In genomic region chr9:125635888-125636287, GRCh38 we compare ENCODE assay signal across 19 cellular contexts.
A peak's percentile ranks its signal among the peaks of the same experiment; 100 is the strongest.
DNase-seq lines count a peak whose midpoint lies in the region; ATAC-seq and TF ChIP-seq lines count a peak whose summit lies in the region.
"Had no signal": no experiment of that assay in that cellular context is flagged by ENCODE, and none has a peak within 500 bp of the region (broad histone marks: within the 10 kb centered on the region; RNA-seq: fewer than 3 reads in every experiment).

No MANE protein-coding gene starts in this region.

- no peaks in the 10 kb centered on the region for H3K9me2 ChIP-seq in DOHH2 (replicated peaks; ENCODE audit: control insufficient read depth, low read length)

- no peaks in the 10 kb centered on the region for H3K27me3 Mint-ChIP-seq in CD14-positive monocyte (ENCODE audit: low read depth in 3 of 3)
- peaks cover 2% of the 10 kb centered on the region for H3K27me3 Mint-ChIP-seq in activated naive CD8-positive, alpha-beta T cell treated with anti-CD3 and anti-CD28 coated beads, Interleukin-2, amount 50 U/mL, for 24 hours
- no peaks in the 10 kb centered on the region for H3K27me3 Mint-ChIP-seq in T-helper 2 cell treated with Interferon-gamma antibody and Interleukin-4, amounts not matched to agents 5 μg/mL and 100 μg/mL, for 36 hours (ENCODE audit: low read depth)
- H3K27me3 Mint-ChIP-seq: activated CD4-positive, alpha-beta memory T cell treated with anti-CD3 and anti-CD28 coated beads for 36 hours; activated T-cell treated with anti-CD3 and anti-CD28 coated beads, Interleukin-2, amount 50 U/mL, for 24 hours had no signal

- no peaks in the 10 kb centered on the region for H3K36me3 ChIP-seq in DOHH2 (ENCODE audit: control insufficient read depth, low read length)
- H3K36me3 ChIP-seq: HAP-1, thoracic aorta had no signal

- no peaks in the 10 kb centered on the region for H3K9me3 ChIP-seq in DOHH2 (ENCODE audit: control insufficient read depth, insufficient read depth, low read length)
- H3K9me3 ChIP-seq: BLaER1, HAP-1, thoracic aorta had no signal

- peaks cover 0 to 2% (median 0%) of the 10 kb centered on the region in 7 donors for H3K9me3 Mint-ChIP-seq in CD14-positive monocyte
- H3K9me3 Mint-ChIP-seq in activated naive CD8-positive, alpha-beta T cell treated with anti-CD3 and anti-CD28 coated beads, Interleukin-2, amount 50 U/mL, for 24 hours = no peaks in the 10 kb centered on the region
- H3K9me3 Mint-ChIP-seq in T-helper 2 cell treated with Interferon-gamma antibody and Interleukin-4, amounts not matched to agents 5 μg/mL and 100 μg/mL, for 36 hours = no peaks in the 10 kb centered on the region
- H3K9me3 Mint-ChIP-seq: activated CD4-positive, alpha-beta memory T cell treated with anti-CD3 and anti-CD28 coated beads for 36 hours; activated T-cell treated with anti-CD3 and anti-CD28 coated beads, Interleukin-2, amount 50 U/mL, for 24 hours had no signal

- H3K27ac Mint-ChIP-seq in CD14-positive monocyte = peak overlapping the region in 4 of 7 donors; percentile 17 to 61 (median 30)
- peak overlapping the region; percentile 45 for H3K27ac Mint-ChIP-seq in activated naive CD8-positive, alpha-beta T cell treated with anti-CD3 and anti-CD28 coated beads, Interleukin-2, amount 50 U/mL, for 24 hours
- no peak overlapping the region for H3K27ac Mint-ChIP-seq in T-helper 2 cell treated with Interferon-gamma antibody and Interleukin-4, amounts not matched to agents 5 μg/mL and 100 μg/mL, for 36 hours
- H3K27ac Mint-ChIP-seq: activated CD4-positive, alpha-beta memory T cell treated with anti-CD3 and anti-CD28 coated beads for 36 hours had no signal

- no peak overlapping the region for H3K4me3 ChIP-seq in DOHH2 (ENCODE audit: low read length)
- H3K4me3 ChIP-seq: BLaER1, HAP-1, lung, thoracic aorta had no signal

- H3K79me2 ChIP-seq in DOHH2 (ENCODE audit: control insufficient read depth, low read length) = peaks cover 60% of the 10 kb centered on the region

- intact Hi-C loops in CD14-positive monocyte (cut with micrococcal nuclease) = no loop called here

- H3K4me2 ChIP-seq in DOHH2 (ENCODE audit: low read length) = peak overlapping the region; percentile 86
- H3K4me2 ChIP-seq: BLaER1 had no signal

- ATAC-seq in activated naive CD8-positive, alpha-beta T cell treated with anti-CD3 and anti-CD28 coated beads, Interleukin-2, amount 50 U/mL, for 24 hours = no peak

- H3K4me1 Mint-ChIP-seq in CD14-positive monocyte = peaks cover 66% of the 10 kb centered on the region
- H3K4me1 Mint-ChIP-seq in activated naive CD8-positive, alpha-beta T cell treated with anti-CD3 and anti-CD28 coated beads, Interleukin-2, amount 50 U/mL, for 24 hours = peaks cover 84% of the 10 kb centered on the region
- H3K4me1 Mint-ChIP-seq in T-helper 2 cell treated with Interferon-gamma antibody and Interleukin-4, amounts not matched to agents 5 μg/mL and 100 μg/mL, for 36 hours (ENCODE audit: low read depth) = peaks cover 44% of the 10 kb centered on the region

- peaks cover 14% of the 10 kb centered on the region for H4K20me1 ChIP-seq in DOHH2 (ENCODE audit: control insufficient read depth, insufficient read depth, low read depth, low read length)

- DNase-seq in CD14-positive monocyte (ENCODE audit: low spot score) = no peak
- DNase-seq in NCI-H510A (lab: John Stamatoyannopoulos, UW) = peak; percentile 47
- no peak for DNase-seq in activated naive CD8-positive, alpha-beta T cell treated with anti-CD3 and anti-CD28 coated beads, Interleukin-2, amount 50 U/mL, for 24 hours
- no peak for DNase-seq in AG08395 (ENCODE audit: low spot score)
- no peak for DNase-seq in AG08396 (ENCODE audit: low spot score)
- DNase-seq in T-helper 2 cell treated with Interferon-gamma antibody and Interleukin-4, amounts not matched to agents 5 μg/mL and 100 μg/mL, for 36 hours (ENCODE audit: low spot score) = no peak
- DNase-seq: activated CD4-positive, alpha-beta memory T cell treated with anti-CD3 and anti-CD28 coated beads for 36 hours; activated T-cell treated with anti-CD3 and anti-CD28 coated beads, Interleukin-2, amount 50 U/mL, for 24 hours; central memory CD4-positive, alpha-beta T cell; effector CD8-positive, alpha-beta T cell; NCI-H1048; RPMI8226; small intestine; SW 1271 had no signal

- H3K4me1 ChIP-seq in DOHH2 (ENCODE audit: control insufficient read depth, low read length) = peaks cover 87% of the 10 kb centered on the region

- TF ChIP-seq CTCF in CD14-positive monocyte (IDR thresholded peaks at IDR 0.05) (no peak), DOHH2 (IDR thresholded peaks at IDR 0.05; ENCODE audit: low read depth, low read length, poor library complexity, severe bottlenecking) (no peak)

- no peak overlapping the region for H3K4me3 Mint-ChIP-seq in CD14-positive monocyte
- peak overlapping the region; percentile 20 for H3K4me3 Mint-ChIP-seq in activated naive CD8-positive, alpha-beta T cell treated with anti-CD3 and anti-CD28 coated beads, Interleukin-2, amount 50 U/mL, for 24 hours
- no peak overlapping the region for H3K4me3 Mint-ChIP-seq in T-helper 2 cell treated with Interferon-gamma antibody and Interleukin-4, amounts not matched to agents 5 μg/mL and 100 μg/mL, for 36 hours
- H3K4me3 Mint-ChIP-seq: activated CD4-positive, alpha-beta memory T cell treated with anti-CD3 and anti-CD28 coated beads for 36 hours; activated T-cell treated with anti-CD3 and anti-CD28 coated beads, Interleukin-2, amount 50 U/mL, for 24 hours had no signal

- peaks cover 9 to 18% of the 10 kb centered on the region in 2 donors for H3K36me3 Mint-ChIP-seq in CD14-positive monocyte
- H3K36me3 Mint-ChIP-seq in activated naive CD8-positive, alpha-beta T cell treated with anti-CD3 and anti-CD28 coated beads, Interleukin-2, amount 50 U/mL, for 24 hours (ENCODE audit: low read depth) = peaks cover 13% of the 10 kb centered on the region
- H3K36me3 Mint-ChIP-seq in T-helper 2 cell treated with Interferon-gamma antibody and Interleukin-4, amounts not matched to agents 5 μg/mL and 100 μg/mL, for 36 hours (ENCODE audit: low read depth) = peaks cover 2% of the 10 kb centered on the region

- peaks cover 32% of the 10 kb centered on the region for H3F3A ChIP-seq in DOHH2 (ENCODE audit: control insufficient read depth, insufficient read depth)

- H3K27ac ChIP-seq in DOHH2 (ENCODE audit: low read depth, low read length) = no peak overlapping the region
- H3K27ac ChIP-seq: BLaER1, thoracic aorta had no signal

- no peaks in the 10 kb centered on the region for H3K27me3 ChIP-seq in DOHH2 (ENCODE audit: control insufficient read depth, low read length)
- H3K27me3 ChIP-seq: BLaER1 had no signal
